In genomic region chr1:65995326-65995725, GRCh38 we compare ENCODE assay signal across 24 cellular contexts.
"Had no signal": no experiment of that assay in that cellular context is flagged by ENCODE, and none has a peak within 500 bp of the region (broad histone marks: within the 10 kb centered on the region; RNA-seq: fewer than 3 reads in every experiment).

No MANE protein-coding gene starts in this region.

- H3K27me3 ChIP-seq: body of pancreas, colonic mucosa, esophagus squamous epithelium, gastroesophageal sphincter, right lobe of liver, suprapubic skin, transverse colon had no signal

- ATAC-seq: body of pancreas, gastroesophageal sphincter, natural killer cell, right lobe of liver, WTC11 had no signal

- DNase-seq: activated gamma-delta T cell treated with Interleukin-2 at 50 U/mL for 16 hours; activated T-cell treated with anti-CD3 and anti-CD28 coated beads, Interleukin-2, amount 50 U/mL, for 1 hour; anterior cingulate cortex; body of pancreas; colonic mucosa; esophagus squamous epithelium; head of caudate nucleus; hypothalamus; left ventricle myocardium inferior; midbrain; natural killer cell; occipital lobe; posterior cingulate gyrus; right lobe of liver; stimulated activated CD4-positive, alpha-beta T cell treated with anti-CD3 and anti-CD28 coated beads, Interleukin-1b, Interleukin-23, amount 100 ng/mL, for 48 hours; T1000; transverse colon had no signal

- H3K4me1 ChIP-seq: body of pancreas, colonic mucosa, esophagus squamous epithelium, gastroesophageal sphincter, left ventricle myocardium inferior, right lobe of liver, suprapubic skin, transverse colon had no signal

- H3K36me3 Mint-ChIP-seq: activated naive CD4-positive, alpha-beta T cell treated with anti-CD3 and anti-CD28 coated beads, Interleukin-2, amount 50 U/mL, for 24 hours; natural killer cell; WTC11 had no signal

- H3K4me3 Mint-ChIP-seq: activated naive CD4-positive, alpha-beta T cell treated with anti-CD3 and anti-CD28 coated beads, Interleukin-2, amount 50 U/mL, for 24 hours; central memory CD8-positive, alpha-beta T cell; natural killer cell; stimulated activated naive CD8-positive, alpha-beta T cell treated with anti-CD3 and anti-CD28 coated beads, Interleukin-15, Interleukin-2, amounts not matched to agents 100 ng/mL and 50 ng/mL, for 24 hours; WTC11 had no signal

- H3K4me3 ChIP-seq: body of pancreas, colonic mucosa, esophagus squamous epithelium, gastroesophageal sphincter, left ventricle myocardium inferior, right lobe of liver, skin epidermis, suprapubic skin, transverse colon had no signal

- H3K9me3 ChIP-seq: body of pancreas, colonic mucosa, esophagus squamous epithelium, gastroesophageal sphincter, left ventricle myocardium inferior, right lobe of liver, suprapubic skin, transverse colon had no signal

- H3K4me1 Mint-ChIP-seq: activated naive CD4-positive, alpha-beta T cell treated with anti-CD3 and anti-CD28 coated beads, Interleukin-2, amount 50 U/mL, for 24 hours; central memory CD8-positive, alpha-beta T cell; natural killer cell; WTC11 had no signal

- H3K36me3 ChIP-seq: colonic mucosa, esophagus squamous epithelium, gastroesophageal sphincter, left ventricle myocardium inferior, right lobe of liver, suprapubic skin, transverse colon had no signal

- H3K9me3 Mint-ChIP-seq: activated naive CD4-positive, alpha-beta T cell treated with anti-CD3 and anti-CD28 coated beads, Interleukin-2, amount 50 U/mL, for 24 hours; central memory CD8-positive, alpha-beta T cell; natural killer cell; stimulated activated naive CD8-positive, alpha-beta T cell treated with anti-CD3 and anti-CD28 coated beads, Interleukin-15, Interleukin-2, amounts not matched to agents 100 ng/mL and 50 ng/mL, for 24 hours; WTC11 had no signal

- H3K27ac ChIP-seq: body of pancreas, colonic mucosa, esophagus squamous epithelium, gastroesophageal sphincter, left ventricle myocardium inferior, right lobe of liver, skin epidermis, suprapubic skin, transverse colon had no signal

- H3K27ac Mint-ChIP-seq: activated naive CD4-positive, alpha-beta T cell treated with anti-CD3 and anti-CD28 coated beads, Interleukin-2, amount 50 U/mL, for 24 hours; natural killer cell; stimulated activated naive CD8-positive, alpha-beta T cell treated with anti-CD3 and anti-CD28 coated beads, Interleukin-15, Interleukin-2, amounts not matched to agents 100 ng/mL and 50 ng/mL, for 24 hours; WTC11 had no signal
